Comparison of ENCODE assay signal across 9 cellular contexts in the genomic region with DNA sequence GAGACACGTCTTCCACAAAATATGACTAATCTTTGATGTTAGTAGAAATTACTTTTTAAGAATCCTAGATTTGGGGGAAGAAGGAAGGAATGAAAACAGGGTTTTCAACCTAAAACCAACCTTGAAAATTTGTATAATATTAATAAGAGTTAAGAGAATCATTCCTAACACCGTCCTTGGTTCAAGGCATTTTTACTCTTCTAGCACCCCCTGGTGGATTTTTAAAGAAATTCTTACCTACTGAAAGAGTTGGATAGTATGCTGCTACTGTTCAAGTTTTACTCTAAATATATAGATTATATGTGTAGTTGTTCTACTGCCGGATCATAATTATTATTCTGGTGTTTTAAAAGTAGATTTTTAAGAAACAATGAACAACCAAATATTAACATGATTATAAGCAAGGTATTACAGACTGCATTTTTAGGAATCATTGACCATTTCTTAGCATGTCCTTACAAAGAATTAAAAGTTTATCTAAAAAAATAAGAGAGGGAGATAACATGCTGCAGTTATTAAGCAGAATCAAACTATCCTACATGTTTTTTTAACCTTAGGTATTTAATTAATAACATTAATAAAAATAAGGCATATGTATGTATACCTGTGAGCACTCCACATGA. TPM values are rescaled to one million over a fixed set of nuclear protein-coding genes. Genes with fewer than 3 reads are reported as not detected.
DNase-seq lines count a peak whose midpoint lies in the region; ATAC-seq, FAIRE-seq and TF ChIP-seq lines count a peak whose summit lies in the region.
"Had no signal": no experiment of that assay in that cellular context is flagged by ENCODE, and none has a peak within 500 bp of the region (broad histone marks: within the 10 kb centered on the region; RNA-seq: fewer than 3 reads in every experiment).

No MANE protein-coding gene starts in this region.

- H2AFZ ChIP-seq in K562 (ENCODE audit: low read depth, low read length) (no peak overlapping the region), HepG2 (ENCODE audit: low read length) (no peak overlapping the region)

- 0% methylated on average over 3 of the region's 3 CpGs for WGBS in K562 (ENCODE audit: insufficient coverage, low coverage, missing lambda C conversion rate)
- WGBS in HepG2 (ENCODE audit: low lambda C conversion rate) = 9% methylated on average over 3 of the region's 3 CpGs

- H4K20me1 ChIP-seq in K562 (replicated peaks; ENCODE audit: control insufficient read depth, insufficient read depth, low read length) (no peaks in the 10 kb centered on the region), HepG2 (ENCODE audit: insufficient read depth, low read length) (no peaks in the 10 kb centered on the region)

- intact Hi-C loops in K562 (cut with micrococcal nuclease) (loop anchor here (1.0 kb wide), 1 partner anchor 910 kb away; no protein-coding TSS in a partner anchor), HepG2 (cut with micrococcal nuclease; ENCODE audit: unreplicated experiment) (loop anchor here (1.0 to 5.0 kb wide), 3 partner anchors 889 to 964 kb away; no protein-coding TSS in a partner anchor)

- in situ Hi-C loops in K562 (cut with MboI) (loop anchor here (25.0 kb wide), 1 partner anchor 894 kb away; no protein-coding TSS in a partner anchor), HepG2 (cut with HindIII; ENCODE audit: extremely low pct_ligation_motif_present, low pct_unique_long_range_greater_than_20kb) (loop anchor here (10.0 kb wide), 1 partner anchor 912 kb away; no protein-coding TSS in a partner anchor)

- BruUV-seq in K562 (replicated peaks; lab: Mats Ljungman, UMichigan) (no TSS peak), HepG2 (replicated peaks; lab: Mats Ljungman, UMichigan) (no TSS peak)

- no peaks in the 10 kb centered on the region for H3K9me1 ChIP-seq in K562 (ENCODE audit: control insufficient read depth, insufficient read depth, low read length)

- FAIRE-seq in K562 (lab: Jason Lieb, UNC) (no peak), HepG2 (lab: Jason Lieb, UNC) (no peak)

- TF ChIP-seq EP300 in K562 (IDR thresholded peaks at IDR 0.05; ENCODE audit: low read length) = no peak
- TF ChIP-seq EP300 in HepG2 (IDR thresholded peaks at IDR 0.05; ENCODE audit: low read depth in 2 of 2, low read length in 2 of 2) = no peak
- no peak for TF ChIP-seq EP300 in HepG2 (CRISPR knock-in tag; IDR thresholded peaks at IDR 0.05; ENCODE audit: borderline replicate concordance)

- TF ChIP-seq RAD21 in K562 (CRISPR knock-in tag; conservative IDR thresholded peaks at IDR 0.05 in 1 of 2, IDR thresholded peaks at IDR 0.05 in 1 of 2) = peak; percentile 62 to 65
- TF ChIP-seq RAD21 in HepG2 (CRISPR knock-in tag; IDR thresholded peaks at IDR 0.05) = no peak

- H3K9me3 ChIP-seq in AG04450 (ENCODE audit: control insufficient read depth, insufficient read depth, low read length) (no peaks in the 10 kb centered on the region), K562 (replicated peaks; ENCODE audit: control insufficient read depth, insufficient read depth, low read depth, low read length) (no peaks in the 10 kb centered on the region), HepG2 (ENCODE audit: low read length) (no peaks in the 10 kb centered on the region)

- H3K4me2 ChIP-seq in K562 (ENCODE audit: insufficient read depth, low read length) (no peak overlapping the region), HepG2 (ENCODE audit: low read depth, low read length) (no peak overlapping the region)

- peak; percentile 64 for TF ChIP-seq CTCF in AG04450 (IDR thresholded peaks at IDR 0.05; ENCODE audit: low read depth, low read length)
- TF ChIP-seq CTCF in K562 (IDR thresholded peaks at IDR 0.05 in 2 of 3, conservative IDR thresholded peaks at IDR 0.05 in 1 of 3; ENCODE audit: insufficient read depth in 2 of 3, low read depth in 1 of 3, low read length in 3 of 3) = peak in 1 of 3 experiments; percentile 38; a peak in 2 of 6 replicates
- TF ChIP-seq CTCF in HepG2 (CRISPR knock-in tag; IDR thresholded peaks at IDR 0.05) = peak; percentile 49

- H3K27me3 ChIP-seq in AG04450 (ENCODE audit: control insufficient read depth, insufficient read depth, low read length) = no peaks in the 10 kb centered on the region
- no peaks in the 10 kb centered on the region for H3K27me3 ChIP-seq in K562 (ENCODE audit: control insufficient read depth in 2 of 2, insufficient read depth in 2 of 2, low read length in 2 of 2)
- H3K27me3 ChIP-seq in HepG2 (ENCODE audit: control insufficient read depth in 1 of 2, insufficient read depth in 2 of 2, low read length in 2 of 2) = no peaks in the 10 kb centered on the region

- H3K4me1 ChIP-seq in K562 (replicated peaks in 1 of 2; ENCODE audit: control insufficient read depth in 2 of 2, insufficient read depth in 2 of 2, low read length in 2 of 2) (no peaks in the 10 kb centered on the region), HepG2 (ENCODE audit: insufficient read depth, low read length) (no peaks in the 10 kb centered on the region)

- TF ChIP-seq POLR2A in K562 (conservative IDR thresholded peaks at IDR 0.05) (no peak), HepG2 (IDR thresholded peaks at IDR 0.05; ENCODE audit: insufficient read depth in 1 of 2, low read depth in 2 of 2, low read length in 2 of 2) (no peak)

- H3K36me3 ChIP-seq in K562 (ENCODE audit: control insufficient read depth, insufficient read depth, low read length) (no peaks in the 10 kb centered on the region), HepG2 (replicated peaks in 1 of 2; ENCODE audit: control insufficient read depth in 1 of 2, insufficient read depth in 2 of 2, low read length in 2 of 2) (no peaks in the 10 kb centered on the region)

- H3K9ac ChIP-seq in K562 (ENCODE audit: insufficient read depth in 1 of 2, low read depth in 2 of 2, low read length in 2 of 2) (no peak overlapping the region), HepG2 (ENCODE audit: insufficient read depth, low read depth, low read length) (no peak overlapping the region)

- POLR2A ChIA-PET in AG04450 (lab: Yijun Ruan, JAX) = no interaction called here
- POLR2A ChIA-PET in K562 (lab: Yijun Ruan, JAX) = no interaction called here
- POLR2A ChIA-PET in HepG2 (lab: Yijun Ruan, JAX) = no interaction called here

- H3K27ac ChIP-seq in AG04450 (ENCODE audit: low read depth, low read length) (no peak overlapping the region), K562 (ENCODE audit: extremely low read depth, low read depth, low read length) (no peak overlapping the region), HepG2 (ENCODE audit: extremely low read length, insufficient read depth, low read length) (no peak overlapping the region)
- H3K27ac ChIP-seq: epithelial cell of prostate had no signal

- no peaks in the 10 kb centered on the region for H3K79me2 ChIP-seq in K562 (ENCODE audit: control insufficient read depth, insufficient read depth, low read length)
- no peaks in the 10 kb centered on the region for H3K79me2 ChIP-seq in HepG2 (ENCODE audit: insufficient read depth, low read length)

- H3K4me3 ChIP-seq in AG04450 (ENCODE audit: low read depth, low read length) (no peak overlapping the region), K562 (no peak overlapping the region), HepG2 (replicated peaks in 1 of 3; ENCODE audit: insufficient read depth in 1 of 3, low read depth in 2 of 3, low read length in 3 of 3) (no peak overlapping the region)

- DNase-seq in AG04450 (ENCODE audit: low read depth, low spot score) (peak; percentile 47), NCI-H2196 treated with DMSO at 0.1 percent for 48 hours (lab: John Stamatoyannopoulos, UW; ENCODE audit: unreplicated experiment) (peak; percentile 23), K562 (ENCODE audit: extremely low read depth in 1 of 4, low spot score in 3 of 4) (peak in 3 of 4 experiments; percentile 4 to 16 (median 6)), HepG2 (ENCODE audit: low spot score) (peak; percentile 41)
- DNase-seq in NK-92 treated with Interleukin-12 subunit alpha and Interleukin-12 subunit beta, amount 100 ng/mL, for 24 hours (lab: John Stamatoyannopoulos, UW) = no peak

- CTCF ChIA-PET in AG04450 (lab: Charles Lee) (interaction anchor here (0.6 to 4.1 kb wide), 6 partner anchors 20 to 910 kb away, joined by 3 to 23 read pairs (median 4); no protein-coding TSS in a partner anchor), K562 (lab: Yijun Ruan, JAX; ENCODE audit: low intra/inter-chr PET ratio) (interaction anchor here (1.1 kb wide), 1 partner anchor 889 kb away, joined by 5 read pairs; no protein-coding TSS in a partner anchor), HepG2 (lab: Yijun Ruan, JAX; ENCODE audit: low intra/inter-chr PET ratio, low total read pairs) (interaction anchor here (3.2 kb wide), 1 partner anchor 910 kb away, joined by 37 read pairs; no protein-coding TSS in a partner anchor)

- peak; percentile 86 for ATAC-seq in GM18511 (IDR thresholded peaks at IDR 0.05; ENCODE audit: unreplicated experiment)
- peak; percentile 58 for ATAC-seq in HG03060 (IDR thresholded peaks at IDR 0.05; ENCODE audit: low read depth, unreplicated experiment)
- no peak for ATAC-seq in K562
- peak; percentile 74 for ATAC-seq in HepG2
- ATAC-seq in GM21737 (IDR thresholded peaks at IDR 0.05; ENCODE audit: unreplicated experiment) = no peak

RNA-seq across cellular contexts. Expression of gene SLITRK6, which starts 7.4 kb away (rescaled TPM):
- polyA plus RNA-seq in AG04450 (2011; rRNA removed) (13.2 and 24.2 TPM in 2 replicates), K562 (2011; rRNA removed) (not detected in 2 replicates), K562 (2014; fragmentation: Illumina TruSeq; extraction: Trizol) (not detected in 2 replicates), K562 (2014; fragmentation: Nextera tagmentation; extraction: Ambion mirVana) (not detected), K562 (2014; rRNA removed) (0.01 TPM in 1 of 2 replicates, not detected in the other), HepG2 (2011; rRNA removed) (not detected in 2 replicates)
- polyA minus RNA-seq in AG04450 (2011; rRNA and poly(A)+ RNA removed) = 7.0 and 17.2 TPM in 2 replicates
- not detected in 2 replicates for total RNA-seq in K562 (2011; cell fraction: chromatin; rRNA removed; ENCODE audit: low replicate concordance)
- not detected in 2 replicates for total RNA-seq in K562 (2011; cell fraction: nucleolus; rRNA removed)
- not detected in 2 replicates for total RNA-seq in K562 (2011; cell fraction: nucleoplasm; rRNA removed)
- total RNA-seq in K562 (2014; rRNA removed) (not detected in 2 replicates), K562 (2014; rRNA removed; fragmentation: Illumina TruSeq; extraction: Trizol) (not detected in 2 replicates), K562 (2015; rRNA removed; fragmentation: Illumina TruSeq; extraction: Trizol) (0.04 TPM in 1 of 2 replicates, not detected in the other), K562 (2021) (not detected in 2 replicates), HepG2 (2016; rRNA removed; fragmentation: Illumina TruSeq; extraction: Trizol) (not detected in 2 replicates)
- polyA plus RNA-seq in K562 (2011; cell fraction: cytosol; rRNA removed) = not detected in 2 replicates
- not detected in 2 replicates for polyA plus RNA-seq in K562 (2011; cell fraction: nucleus; rRNA removed)
- 0.01 TPM in 1 of 2 replicates, not detected in the other for polyA plus RNA-seq in K562 (2012)
- not detected in 2 replicates for polyA minus RNA-seq in K562 (2011; rRNA and poly(A)+ RNA removed)
- not detected in 2 replicates for polyA minus RNA-seq in K562 (2011; cell fraction: cytosol; rRNA and poly(A)+ RNA removed)
- polyA minus RNA-seq in K562 (2011; cell fraction: nucleus; rRNA and poly(A)+ RNA removed) = not detected in 2 replicates
- total RNA-seq in HepG2 (2016; cell fraction: cytosol; rRNA removed; fragmentation: Illumina TruSeq; extraction: Trizol; ENCODE audit: low read depth) = not detected in 2 replicates
- not detected in 2 replicates for total RNA-seq in HepG2 (2016; cell fraction: insoluble cytoplasmic fraction; rRNA removed; fragmentation: Illumina TruSeq; extraction: Trizol)
- not detected in 2 replicates for total RNA-seq in HepG2 (2016; cell fraction: membrane; rRNA removed; fragmentation: Illumina TruSeq; extraction: Trizol)
- not detected in 2 replicates for total RNA-seq in HepG2 (2016; cell fraction: nucleus; rRNA removed; fragmentation: Illumina TruSeq; extraction: Trizol)
- not detected in 2 replicates for polyA plus RNA-seq in HepG2 (2011; cell fraction: cytosol; rRNA removed)
- polyA plus RNA-seq in HepG2 (2011; cell fraction: nucleus; rRNA removed) = not detected in 2 replicates
- polyA plus RNA-seq in HepG2 (2012) = not detected in 2 replicates
- not detected in 2 replicates for polyA plus RNA-seq in HepG2 (2016; cell fraction: cytosol; fragmentation: Illumina TruSeq; extraction: Trizol; ENCODE audit: low read depth)
- polyA plus RNA-seq in HepG2 (2016; cell fraction: insoluble cytoplasmic fraction; fragmentation: Illumina TruSeq; extraction: Trizol; ENCODE audit: low read depth) = not detected in 2 replicates
- polyA plus RNA-seq in HepG2 (2016; cell fraction: membrane; fragmentation: Illumina TruSeq; extraction: Trizol; ENCODE audit: low read depth) = not detected in 2 replicates
- polyA plus RNA-seq in HepG2 (2016; cell fraction: nucleus; fragmentation: Illumina TruSeq; extraction: Trizol; ENCODE audit: insufficient read depth, low read depth) = not detected in 2 replicates
- not detected in 2 replicates for polyA minus RNA-seq in HepG2 (2011; rRNA and poly(A)+ RNA removed; ENCODE audit: low replicate concordance)
- not detected in 2 replicates for polyA minus RNA-seq in HepG2 (2011; cell fraction: cytosol; rRNA and poly(A)+ RNA removed)
- not detected in 2 replicates for polyA minus RNA-seq in HepG2 (2011; cell fraction: nucleus; rRNA and poly(A)+ RNA removed)

Comparison
In these comparisons a context has a peak if more than half of its experiments do, and no peak if none do; other contexts are left out.
1. ATAC-seq: peak in GM18511 (single experiment), HG03060 (single experiment) and HepG2 (single experiment); none in K562 (single experiment) and GM21737 (single experiment).
2. RNA of gene SLITRK6, which starts 7.4 kb away (polyA plus RNA-seq): 13.2 to 24.2 TPM in AG04450; 0.01 TPM in K562 and not detected in HepG2; every median in the first group is over 10 times any median in the second.